Comparison of ENCODE assay signal across 8 cellular contexts in genomic region chr16:67663151-67663876, GRCh38. TPM values are rescaled to one million over a fixed set of nuclear protein-coding genes. Genes with fewer than 3 reads are reported as not detected.
DNase-seq lines count a peak whose midpoint lies in the region; ATAC-seq and TF ChIP-seq lines count a peak whose summit lies in the region.

No MANE protein-coding gene starts in this region.

- no peaks in the 10 kb centered on the region for H3K9me3 Mint-ChIP-seq in activated CD4-positive, alpha-beta T cell treated with anti-CD3 and anti-CD28 coated beads for 36 hours (ENCODE audit: low read depth)

- TF ChIP-seq CTCF in KMS-11 (conservative IDR thresholded peaks at IDR 0.05; ENCODE audit: low read depth, low read length), result peak; percentile 59; the same call in 1 of the 2 replicates
- peak; percentile 37 for TF ChIP-seq CTCF in astrocyte of the cerebellum (IDR thresholded peaks at IDR 0.05; ENCODE audit: low read depth, low read length, missing control alignments)
- TF ChIP-seq CTCF in neural cell (IDR thresholded peaks at IDR 0.05; ENCODE audit: poor library complexity, severe bottlenecking), result no peak

- H3K9ac ChIP-seq in KMS-11, result no peak overlapping the region
- H3K9ac ChIP-seq in neural cell (ENCODE audit: low read length), result no peak overlapping the region

- H3K9me2 ChIP-seq in neural cell (ENCODE audit: insufficient read depth, low read length), result no peaks in the 10 kb centered on the region

- H3K79me2 ChIP-seq in KMS-11 (ENCODE audit: insufficient read depth, low read depth) (no peaks in the 10 kb centered on the region; the same call in 1 of the 2 replicates), neural cell (replicated peaks; ENCODE audit: insufficient read depth, low read length) (peaks cover 15% of the 10 kb centered on the region)

- no peak for TF ChIP-seq EP300 in neural cell (conservative IDR thresholded peaks at IDR 0.05; ENCODE audit: poor library complexity, severe bottlenecking)

- H3K36me3 ChIP-seq in KMS-11 (ENCODE audit: insufficient read depth) (no peaks in the 10 kb centered on the region), neural cell (ENCODE audit: insufficient read depth, low read length) (no peaks in the 10 kb centered on the region)

- H3F3A ChIP-seq in neural cell (ENCODE audit: insufficient read depth, low read length, poor library complexity, severe bottlenecking), result no peaks in the 10 kb centered on the region

- H3K4me2 ChIP-seq in KMS-11 (no peak overlapping the region), neural cell (ENCODE audit: low read length) (no peak overlapping the region)

- CTCF ChIA-PET in activated CD4-positive, alpha-beta T cell treated with anti-CD3 and anti-CD28 coated beads for 36 hours (lab: Charles Lee), result interaction anchor here (0.6 to 7.4 kb wide), 18 partner anchors 10 to 436 kb away, joined by 3 to 77 read pairs (median 4); partner anchors contain the start of genes ATP6V0D1, CARMIL2, CTCF and TMEM208

- H3K27me3 ChIP-seq in KMS-11 (ENCODE audit: insufficient read depth, low read depth) (no peaks in the 10 kb centered on the region), neural cell (ENCODE audit: insufficient read depth, low read depth, low read length) (no peaks in the 10 kb centered on the region)

- in situ Hi-C loops in astrocyte of the cerebellum (cut with HindIII; ENCODE audit: low sequenced_read_pairs), result no loop called here

- H3K27ac ChIP-seq in KMS-11, result no peak overlapping the region
- H3K27ac ChIP-seq in neural cell (ENCODE audit: low read length), result no peak overlapping the region

- H3K4me3 ChIP-seq in KMS-11 (IDR thresholded peaks at IDR 0.05; ENCODE audit: insufficient read depth, low read depth, low read length) (no peak overlapping the region), astrocyte of the cerebellum (ENCODE audit: low read depth, low read length) (no peak overlapping the region), neural cell (ENCODE audit: low read length) (no peak overlapping the region)

- no peak overlapping the region for H3K4me3 Mint-ChIP-seq in activated CD4-positive, alpha-beta T cell treated with anti-CD3 and anti-CD28 coated beads for 36 hours

- POLR2A ChIA-PET in activated CD4-positive, alpha-beta T cell treated with anti-CD3 and anti-CD28 coated beads for 36 hours (lab: Charles Lee), result interaction anchor here (0.5 to 1.2 kb wide), 3 partner anchors 96 to 269 kb away, joined by 3 to 5 read pairs (median 4); no protein-coding TSS in a partner anchor

- ATAC-seq in activated CD4-positive, alpha-beta T cell treated with anti-CD3 and anti-CD28 coated beads for 36 hours, result no peak
- ATAC-seq in GM19397 (IDR thresholded peaks at IDR 0.05; ENCODE audit: unreplicated experiment), result no peak

- no peaks in the 10 kb centered on the region for H3K9me3 ChIP-seq in neural cell (ENCODE audit: low read length)

- H3K27me3 Mint-ChIP-seq in activated CD4-positive, alpha-beta T cell treated with anti-CD3 and anti-CD28 coated beads for 36 hours, result no peaks in the 10 kb centered on the region

- no peak overlapping the region for H3K27ac Mint-ChIP-seq in activated CD4-positive, alpha-beta T cell treated with anti-CD3 and anti-CD28 coated beads for 36 hours

- peaks cover 19% of the 10 kb centered on the region for H3K36me3 Mint-ChIP-seq in activated CD4-positive, alpha-beta T cell treated with anti-CD3 and anti-CD28 coated beads for 36 hours (ENCODE audit: low read depth)

- intact Hi-C loops in activated CD4-positive, alpha-beta T cell treated with anti-CD3 and anti-CD28 coated beads for 36 hours (cut with DNase I, micrococcal nuclease), result loop anchor here (5.0 kb wide), 5 partner anchors 116 to 1524 kb away; partner anchors contain the start of genes AGRP (in 1 of the 2), ATP6V0D1 (in 1 of the 2), FHOD1 (in 1 of the 2) and HSF4 (in 1 of the 2)

- H3K4me1 Mint-ChIP-seq in activated CD4-positive, alpha-beta T cell treated with anti-CD3 and anti-CD28 coated beads for 36 hours, result peaks cover 32% of the 10 kb centered on the region

- DNase-seq in activated CD4-positive, alpha-beta T cell treated with anti-CD3 and anti-CD28 coated beads for 36 hours, result peak; percentile 73
- DNase-seq in activated CD4-positive, alpha-beta T cell treated with anti-CD3 and anti-CD28 coated beads for 1 hour, result no peak
- DNase-seq in astrocyte of the cerebellum (ENCODE audit: low read depth) (no peak), NOMO-1 (lab: John Stamatoyannopoulos, UW; ENCODE audit: unreplicated experiment in 2 of 2) (no peak), AG08395 (ENCODE audit: low spot score) (no peak)

- peaks cover 30% of the 10 kb centered on the region for H3K4me1 ChIP-seq in KMS-11 (ENCODE audit: low read depth, poor library complexity, severe bottlenecking)

- no peaks in the 10 kb centered on the region for H4K20me1 ChIP-seq in KMS-11 (ENCODE audit: insufficient read depth)
- no peaks in the 10 kb centered on the region for H4K20me1 ChIP-seq in neural cell (ENCODE audit: insufficient read depth)

- H2AFZ ChIP-seq in KMS-11 (ENCODE audit: low read depth), result no peak overlapping the region
- no peak overlapping the region for H2AFZ ChIP-seq in neural cell (ENCODE audit: low read depth, low read length)

- TF ChIP-seq RAD21 in neural cell (conservative IDR thresholded peaks at IDR 0.05), result no peak

TF ChIP-seq in neural cell, 6 proteins besides CTCF, POLR2A, EP300 and RAD21:
- no peak for TF ChIP-seq REST (IDR thresholded peaks at IDR 0.05; ENCODE audit: borderline replicate concordance)
- no peak for TF ChIP-seq EZH2 (IDR thresholded peaks at IDR 0.05; ENCODE audit: borderline replicate concordance, insufficient read depth, low read length, poor library complexity, severe bottlenecking)
- TF ChIP-seq POLR2AphosphoS5 (IDR thresholded peaks at IDR 0.05), result no peak
- TF ChIP-seq SMC3 (conservative IDR thresholded peaks at IDR 0.05; ENCODE audit: poor library complexity), result peak; percentile 17
- TF ChIP-seq MXI1 (conservative IDR thresholded peaks at IDR 0.05; ENCODE audit: poor library complexity, severe bottlenecking), result no peak

RNA-seq across cellular contexts. Expression of gene PARD6A, which starts 2.6 kb away (rescaled TPM):
- total RNA-seq in activated CD4-positive, alpha-beta T cell treated with anti-CD3 and anti-CD28 coated beads for 36 hours, result 1 to 10 TPM; 7.8 to 8.7 TPM
- polyA plus RNA-seq in neural cell, result 34.2 and 34.8 TPM in 2 replicates
- polyA minus RNA-seq in neural cell, result 19.1 and 19.2 TPM in 2 replicates

RNA-seq across cellular contexts. Expression of gene ENKD1, which starts 3.2 kb away (rescaled TPM):
- 10 to 100 TPM; 11.7 to 12.0 TPM for total RNA-seq in activated CD4-positive, alpha-beta T cell treated with anti-CD3 and anti-CD28 coated beads for 36 hours
- polyA plus RNA-seq in neural cell, result 29.9 and 36.6 TPM in 2 replicates
- polyA minus RNA-seq in neural cell, result 10.2 and 10.5 TPM in 2 replicates

RNA-seq across cellular contexts. Expression of gene ACD, which starts 3.3 kb away (rescaled TPM):
- 10 to 100 TPM; 52.2 to 52.4 TPM for total RNA-seq in activated CD4-positive, alpha-beta T cell treated with anti-CD3 and anti-CD28 coated beads for 36 hours
- 98.6 and 108 TPM in 2 replicates for polyA plus RNA-seq in neural cell
- polyA minus RNA-seq in neural cell, result 34.4 and 41.4 TPM in 2 replicates

RNA-seq across cellular contexts. Expression of gene C16orf86, which starts 3.3 kb away (rescaled TPM):
- total RNA-seq in activated CD4-positive, alpha-beta T cell treated with anti-CD3 and anti-CD28 coated beads for 36 hours, result 1 to 10 TPM; 2.4 to 3.0 TPM
- polyA plus RNA-seq in neural cell, result 1.4 and 2.4 TPM in 2 replicates
- 0.49 and 2.1 TPM in 2 replicates for polyA minus RNA-seq in neural cell

RNA-seq across cellular contexts. Expression of gene CARMIL2, which starts 18.4 kb away (rescaled TPM):
- total RNA-seq in activated CD4-positive, alpha-beta T cell treated with anti-CD3 and anti-CD28 coated beads for 36 hours, result 100 to 1,000 TPM; 138 to 153 TPM
- polyA plus RNA-seq in neural cell, result 1.8 and 7.1 TPM in 2 replicates
- polyA minus RNA-seq in neural cell, result 2.4 and 2.7 TPM in 2 replicates
